ENCODE assay signal across 1 cellular context in the genomic region with DNA sequence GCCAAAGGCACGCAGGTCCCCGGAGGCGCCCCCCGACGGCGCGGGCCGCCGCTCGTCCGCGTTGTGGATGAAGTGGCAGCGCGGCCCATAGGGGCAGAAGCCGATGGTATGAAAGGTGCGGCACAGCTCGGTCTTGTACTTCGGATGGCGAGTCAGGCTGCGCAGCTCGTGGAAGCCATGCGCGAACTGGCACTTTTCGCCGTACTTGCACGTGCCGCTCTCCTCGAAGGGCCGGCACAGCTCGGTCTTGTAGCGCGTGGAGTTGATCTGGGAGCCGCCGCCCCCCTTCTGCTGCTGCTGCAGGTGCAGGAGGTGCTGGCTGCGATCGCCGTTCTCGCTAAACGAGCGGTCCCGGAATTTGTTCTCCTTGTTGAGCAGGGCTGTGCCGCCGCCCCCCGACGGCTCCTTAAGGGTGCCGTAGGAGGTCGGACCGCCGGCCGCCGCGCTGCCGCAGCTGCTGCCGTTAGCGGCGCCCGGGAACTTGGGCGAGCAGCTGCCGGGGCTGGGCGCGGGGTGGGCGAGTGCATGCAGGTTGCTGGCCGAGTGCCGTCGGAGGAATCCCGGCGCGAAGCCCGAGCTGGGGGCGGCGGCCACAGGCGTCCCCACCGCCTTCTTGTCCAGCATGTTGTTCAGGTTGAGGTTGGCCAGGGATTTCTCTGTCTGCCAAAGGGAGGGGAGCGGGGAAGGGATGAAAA.
A peak's percentile ranks its signal among the peaks of the same experiment; 100 is the strongest.
TF ChIP-seq lines count a peak whose summit lies in the region.

No MANE protein-coding gene starts in this region.

TF ChIP-seq in H1, 55 proteins besides CTCF, POLR2A, EP300 and RAD21:
- TF ChIP-seq, protein P1, sequence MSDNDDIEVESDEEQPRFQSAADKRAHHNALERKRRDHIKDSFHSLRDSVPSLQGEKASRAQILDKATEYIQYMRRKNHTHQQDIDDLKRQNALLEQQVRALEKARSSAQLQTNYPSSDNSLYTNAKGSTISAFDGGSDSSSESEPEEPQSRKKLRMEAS (IDR thresholded peaks at IDR 0.05) = peak; percentile 94
- TF ChIP-seq POLR2AphosphoS5 (IDR thresholded peaks at IDR 0.05; ENCODE audit: low read depth, low read length) = peak; percentile 59; the same call in 1 of the 2 replicates
- TF ChIP-seq KDM4A (IDR thresholded peaks at IDR 0.05; ENCODE audit: low read depth, low read length, severe bottlenecking) = no peak
- no peak for TF ChIP-seq SP1 (IDR thresholded peaks at IDR 0.05; ENCODE audit: low read depth, low read length)
- TF ChIP-seq, protein P2, sequence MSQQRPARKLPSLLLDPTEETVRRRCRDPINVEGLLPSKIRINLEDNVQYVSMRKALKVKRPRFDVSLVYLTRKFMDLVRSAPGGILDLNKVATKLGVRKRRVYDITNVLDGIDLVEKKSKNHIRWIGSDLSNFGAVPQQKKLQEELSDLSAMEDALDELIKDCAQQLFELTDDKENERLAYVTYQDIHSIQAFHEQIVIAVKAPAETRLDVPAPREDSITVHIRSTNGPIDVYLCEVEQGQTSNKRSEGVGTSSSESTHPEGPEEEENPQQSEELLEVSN (IDR thresholded peaks at IDR 0.05) = peak; percentile 75
- peak; percentile 12; the same call in 1 of the 2 replicates for TF ChIP-seq PHF8 (conservative IDR thresholded peaks at IDR 0.05; ENCODE audit: low read depth, low read length)
- TF ChIP-seq CHD1 (IDR thresholded peaks at IDR 0.05; ENCODE audit: low read depth, low read length) = no peak
- peak; percentile 12; the same call in 1 of the 2 replicates for TF ChIP-seq RBBP5 (IDR thresholded peaks at IDR 0.05; ENCODE audit: borderline replicate concordance, low read depth, low read length)
- TF ChIP-seq ASH2L (IDR thresholded peaks at IDR 0.05; ENCODE audit: low read length) = peak; percentile 19
